ENCODE assay signal across 11 cellular contexts in genomic region chr18:23650963-23651927, GRCh38. TPM values are rescaled to one million over a fixed set of nuclear protein-coding genes. Genes with fewer than 3 reads are reported as not detected.
DNase-seq lines count a peak whose midpoint lies in the region; ATAC-seq and TF ChIP-seq lines count a peak whose summit lies in the region.
"Had no signal": no experiment of that assay in that cellular context is flagged by ENCODE, and none has a peak within 500 bp of the region (broad histone marks: within the 10 kb centered on the region; RNA-seq: fewer than 3 reads in every experiment).

No MANE protein-coding gene starts in this region.

- peak overlapping the region; percentile 56 for H3K27ac ChIP-seq in RWPE2 (ENCODE audit: poor library complexity, severe bottlenecking)

- TF ChIP-seq CTCF in HFF-Myc (IDR thresholded peaks at IDR 0.05; ENCODE audit: low read depth, low read length, missing control alignments), result no peak
- no peak for TF ChIP-seq CTCF in RWPE2 (IDR thresholded peaks at IDR 0.05; ENCODE audit: poor library complexity, severe bottlenecking)
- no peak for TF ChIP-seq CTCF in fibroblast of the aortic adventitia (IDR thresholded peaks at IDR 0.05; ENCODE audit: insufficient read depth, low read length)

- H3K9me3 ChIP-seq in RWPE2 (ENCODE audit: severe bottlenecking), result no peaks in the 10 kb centered on the region

- DNase-seq in HFF-Myc (ENCODE audit: extremely low read depth, low read depth) (peak; percentile 84), RWPE2 (ENCODE audit: low spot score) (no peak), fibroblast of the aortic adventitia (ENCODE audit: low read depth) (peak; percentile 91), smooth muscle cell of the brain vasculature (ENCODE audit: low read depth, low spot score) (peak; percentile 15), OCI-M1 (lab: John Stamatoyannopoulos, UW) (no peak), NCI-H1694 (lab: John Stamatoyannopoulos, UW) (no peak), AML-193 (lab: John Stamatoyannopoulos, UW) (no peak)
- DNase-seq: cortex of kidney, left cardiac atrium, NCI-H187 treated with DMSO at 0.1 percent for 48 hours, T-helper 1 cell had no signal

- H3K36me3 ChIP-seq in RWPE2 (ENCODE audit: low read depth), result no peaks in the 10 kb centered on the region

- peak; percentile 99 for ATAC-seq in RWPE2 (ENCODE audit: low read depth)

- peaks cover 13% of the 10 kb centered on the region for H3K4me1 ChIP-seq in RWPE2 (ENCODE audit: insufficient read depth, poor library complexity, severe bottlenecking)

- H3K4me3 ChIP-seq in HFF-Myc (replicated peaks; ENCODE audit: low read depth, low read length) (no peak overlapping the region), RWPE2 (ENCODE audit: severe bottlenecking) (no peak overlapping the region), fibroblast of the aortic adventitia (ENCODE audit: low read depth, low read length) (no peak overlapping the region)

- H3K27me3 ChIP-seq in RWPE2 (ENCODE audit: insufficient read depth, poor library complexity, severe bottlenecking), result no peaks in the 10 kb centered on the region

RNA-seq across cellular contexts. Expression of gene ANKRD29, which starts 11.5 kb away (rescaled TPM):
- total RNA-seq in fibroblast of the aortic adventitia (ENCODE audit: low replicate concordance), result 6.1 and 17.4 TPM in 2 replicates

RNA-seq across cellular contexts. Expression of gene LAMA3, which starts 38.0 kb away (rescaled TPM):
- total RNA-seq in fibroblast of the aortic adventitia (ENCODE audit: low replicate concordance), result 5.1 and 15.7 TPM in 2 replicates

Comparison
In these comparisons a context has a peak if more than half of its experiments do, and no peak if none do; other contexts are left out.
1. DNase-seq: peak in HFF-Myc (single experiment), fibroblast of the aortic adventitia (single experiment) and smooth muscle cell of the brain vasculature (single experiment); none in RWPE2 (single experiment), OCI-M1 (single experiment), NCI-H1694 (single experiment) and AML-193 (0 of 2).